ENCODE assay signal across 27 cellular contexts in the genomic region with DNA sequence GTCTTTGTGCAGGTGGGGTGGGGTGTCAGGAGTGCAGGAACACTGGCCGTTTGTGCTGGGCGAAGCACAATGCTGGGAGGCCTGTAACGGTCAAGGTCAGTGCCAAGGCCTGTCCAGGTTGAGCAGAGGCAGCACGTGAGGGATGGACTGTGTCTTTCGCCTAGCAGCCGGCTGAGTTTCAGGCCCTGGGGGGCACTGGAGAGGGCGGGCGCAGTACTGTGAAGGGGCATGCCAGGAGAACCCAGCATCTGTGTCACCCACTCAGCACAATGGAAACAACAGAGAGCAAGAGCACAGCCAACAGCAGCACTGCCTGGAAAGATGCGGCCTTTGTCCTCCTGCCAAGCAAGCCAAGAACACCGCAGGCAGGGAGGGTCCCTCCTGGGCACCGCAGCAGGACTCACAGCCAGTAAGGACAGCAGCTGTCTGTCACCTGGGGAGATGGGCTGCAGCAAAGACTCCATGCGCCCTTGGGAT. TPM values are rescaled to one million over a fixed set of nuclear protein-coding genes. Genes with fewer than 3 reads are reported as not detected.
A peak's percentile ranks its signal among the peaks of the same experiment; 100 is the strongest.
DNase-seq lines count a peak whose midpoint lies in the region; TF ChIP-seq lines count a peak whose summit lies in the region.
"Had no signal": no experiment of that assay in that cellular context is flagged by ENCODE, and none has a peak within 500 bp of the region (broad histone marks: within the 10 kb centered on the region; RNA-seq: fewer than 3 reads in every experiment).

No MANE protein-coding gene starts in this region.

- no peaks in the 10 kb centered on the region for H3K4me1 ChIP-seq in HEK293 (ENCODE audit: control insufficient read depth, insufficient read depth, low read length)
- no peaks in the 10 kb centered on the region for H3K4me1 ChIP-seq in adrenal gland (replicated peaks in 1 of 2)
- H3K4me1 ChIP-seq: ascending aorta, BLaER1 had no signal

- H3K27me3 ChIP-seq in adrenal gland, result no peaks in the 10 kb centered on the region
- H3K27me3 ChIP-seq: ascending aorta, BLaER1, left lung had no signal

- TF ChIP-seq POLR2A in adrenal gland (IDR thresholded peaks at IDR 0.05), result no peak

- no peak for TF ChIP-seq CTCF in HEK293 (tag by site-specific recombination; IDR thresholded peaks at IDR 0.05)
- TF ChIP-seq CTCF in adrenal gland (IDR thresholded peaks at IDR 0.05), result no peak
- no peak for TF ChIP-seq CTCF in HFFc6 (IDR thresholded peaks at IDR 0.05)

- peaks cover 3 to 60% of the 10 kb centered on the region in 2 experiments for H3K36me3 ChIP-seq in HEK293 (ENCODE audit: control insufficient read depth in 2 of 2, insufficient read depth in 1 of 2, low read length in 2 of 2)
- peaks cover 0 to 47% of the 10 kb centered on the region in 2 donors for H3K36me3 ChIP-seq in adrenal gland (replicated peaks in 1 of 2)

- no peaks in the 10 kb centered on the region for H3K9me3 Mint-ChIP-seq in HFFc6
- H3K9me3 Mint-ChIP-seq: activated CD4-positive, alpha-beta memory T cell treated with anti-CD3 and anti-CD28 coated beads for 36 hours; activated naive CD8-positive, alpha-beta T cell treated with anti-CD3 and anti-CD28 coated beads for 36 hours; activated T-helper 2 cell treated with anti-CD3 and anti-CD28 coated beads, Interferon-gamma antibody, Interleukin-2, Interleukin-4, amounts not matched to agents 10 μg/mL and 5 μg/mL and 100 μg/mL, durations not matched to agents 14 hours and 24 hours and 36 hours; effector memory CD8-positive, alpha-beta T cell; type B pancreatic cell had no signal

- no peaks in the 10 kb centered on the region for H3K9me3 ChIP-seq in HEK293 (ENCODE audit: control insufficient read depth, insufficient read depth, low read depth, low read length)
- no peaks in the 10 kb centered on the region for H3K9me3 ChIP-seq in adrenal gland (replicated peaks in 1 of 3)
- H3K9me3 ChIP-seq: ascending aorta, BLaER1, left lung had no signal

- H3K4me3 ChIP-seq in HEK293 (ENCODE audit: low read depth, low read length) (no peak overlapping the region), adrenal gland (no peak overlapping the region)
- H3K4me3 ChIP-seq: ascending aorta, BLaER1, coronary artery, left lung had no signal

- CTCF ChIA-PET in HEK293 (lab: Yijun Ruan, JAX), result no interaction called here

- no peak overlapping the region for H3K27ac Mint-ChIP-seq in HFFc6
- H3K27ac Mint-ChIP-seq: activated CD4-positive, alpha-beta memory T cell treated with anti-CD3 and anti-CD28 coated beads for 36 hours; activated T-helper 2 cell treated with anti-CD3 and anti-CD28 coated beads, Interferon-gamma antibody, Interleukin-2, Interleukin-4, amounts not matched to agents 10 μg/mL and 5 μg/mL and 100 μg/mL, durations not matched to agents 14 hours and 24 hours and 36 hours; effector memory CD8-positive, alpha-beta T cell had no signal

- 47 to 69% (median 61%) methylated on average over 2 to 12 of the region's 12 CpGs for WGBS in adrenal gland, 4 donors

- no peaks in the 10 kb centered on the region for H3K4me1 Mint-ChIP-seq in HFFc6 (ENCODE audit: low read depth)

- POLR2A ChIA-PET in HEK293 (lab: Yijun Ruan, JAX), result no interaction called here

- no peak overlapping the region for H3K4me3 Mint-ChIP-seq in HFFc6
- H3K4me3 Mint-ChIP-seq: activated CD4-positive, alpha-beta memory T cell treated with anti-CD3 and anti-CD28 coated beads for 36 hours; activated naive CD8-positive, alpha-beta T cell treated with anti-CD3 and anti-CD28 coated beads for 36 hours; effector memory CD8-positive, alpha-beta T cell; type B pancreatic cell had no signal

- H3K36me3 Mint-ChIP-seq in HFFc6 (ENCODE audit: low read depth), result peaks cover 22% of the 10 kb centered on the region

- H3K27ac ChIP-seq in HEK293 (ENCODE audit: extremely low read depth, low read depth, low read length) (no peak overlapping the region), adrenal gland (no peak overlapping the region)
- H3K27ac ChIP-seq: ascending aorta, BLaER1, coronary artery, left lung had no signal

- peak; percentile 53 for DNase-seq in COLO668 (lab: John Stamatoyannopoulos, UW; ENCODE audit: unreplicated experiment)
- peak in 4 of 7 donors; percentile 16 to 45 (median 18) for DNase-seq in adrenal gland
- peak; percentile 59 for DNase-seq in mesenteric fat pad (ENCODE audit: low spot score)
- DNase-seq in HFFc6, result no peak
- DNase-seq in middle frontal gyrus (ENCODE audit: extremely low spot score, low spot score), result no peak
- DNase-seq in 8988T, result no peak
- DNase-seq: activated CD4-positive, alpha-beta memory T cell treated with anti-CD3 and anti-CD28 coated beads for 36 hours; activated naive CD8-positive, alpha-beta T cell treated with anti-CD3 and anti-CD28 coated beads for 36 hours; effector memory CD8-positive, alpha-beta T cell; left lung; MV-4-11; NCI-H1694; NCI-H524 treated with DMSO at 0.1 percent for 48 hours; right cardiac atrium; SHP77; stimulated activated CD4-positive, alpha-beta T cell treated with anti-CD3 and anti-CD28 coated beads, Interleukin-2, amount 100 ng/mL, for 24 hours; T-helper 2 cell had no signal

- no peaks in the 10 kb centered on the region; the same call in 1 of the 2 replicates for H3K27me3 Mint-ChIP-seq in HFFc6 (ENCODE audit: insufficient read depth)
- H3K27me3 Mint-ChIP-seq: activated CD4-positive, alpha-beta memory T cell treated with anti-CD3 and anti-CD28 coated beads for 36 hours; activated naive CD8-positive, alpha-beta T cell treated with anti-CD3 and anti-CD28 coated beads for 36 hours; effector memory CD8-positive, alpha-beta T cell; type B pancreatic cell had no signal

- intact Hi-C loops in adrenal gland (cut with DNase I), result no loop called here

TF ChIP-seq in HEK293, 187 proteins besides CTCF, POLR2A, EP300 and RAD21:
- TF ChIP-seq, protein P1, sequence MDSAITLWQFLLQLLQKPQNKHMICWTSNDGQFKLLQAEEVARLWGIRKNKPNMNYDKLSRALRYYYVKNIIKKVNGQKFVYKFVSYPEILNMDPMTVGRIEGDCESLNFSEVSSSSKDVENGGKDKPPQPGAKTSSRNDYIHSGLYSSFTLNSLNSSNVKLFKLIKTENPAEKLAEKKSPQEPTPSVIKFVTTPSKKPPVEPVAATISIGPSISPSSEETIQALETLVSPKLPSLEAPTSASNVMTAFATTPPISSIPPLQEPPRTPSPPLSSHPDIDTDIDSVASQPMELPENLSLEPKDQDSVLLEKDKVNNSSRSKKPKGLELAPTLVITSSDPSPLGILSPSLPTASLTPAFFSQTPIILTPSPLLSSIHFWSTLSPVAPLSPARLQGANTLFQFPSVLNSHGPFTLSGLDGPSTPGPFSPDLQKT (IDR thresholded peaks at IDR 0.05; ENCODE audit: borderline replicate concordance, low read depth, low read length), result no peak
- TF ChIP-seq, protein P2, sequence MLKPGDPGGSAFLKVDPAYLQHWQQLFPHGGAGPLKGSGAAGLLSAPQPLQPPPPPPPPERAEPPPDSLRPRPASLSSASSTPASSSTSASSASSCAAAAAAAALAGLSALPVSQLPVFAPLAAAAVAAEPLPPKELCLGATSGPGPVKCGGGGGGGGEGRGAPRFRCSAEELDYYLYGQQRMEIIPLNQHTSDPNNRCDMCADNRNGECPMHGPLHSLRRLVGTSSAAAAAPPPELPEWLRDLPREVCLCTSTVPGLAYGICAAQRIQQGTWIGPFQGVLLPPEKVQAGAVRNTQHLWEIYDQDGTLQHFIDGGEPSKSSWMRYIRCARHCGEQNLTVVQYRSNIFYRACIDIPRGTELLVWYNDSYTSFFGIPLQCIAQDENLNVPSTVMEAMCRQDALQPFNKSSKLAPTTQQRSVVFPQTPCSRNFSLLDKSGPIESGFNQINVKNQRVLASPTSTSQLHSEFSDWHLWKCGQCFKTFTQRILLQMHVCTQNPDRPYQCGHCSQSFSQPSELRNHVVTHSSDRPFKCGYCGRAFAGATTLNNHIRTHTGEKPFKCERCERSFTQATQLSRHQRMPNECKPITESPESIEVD (tag by site-specific recombination; IDR thresholded peaks at IDR 0.05), result no peak
- TF ChIP-seq RBAK (tag by site-specific recombination; IDR thresholded peaks at IDR 0.05) (no peak), ZNF10 (tag by site-specific recombination; IDR thresholded peaks at IDR 0.05) (no peak), ZNF843 (tag by site-specific recombination; IDR thresholded peaks at IDR 0.05) (no peak), ZIC2 (tag by site-specific recombination; IDR thresholded peaks at IDR 0.05) (peak; percentile 35; the same call in 1 of the 2 replicates), ZNF48 (tag by site-specific recombination; IDR thresholded peaks at IDR 0.05) (no peak), ZNF366 (tag by site-specific recombination; conservative IDR thresholded peaks at IDR 0.05) (no peak)
TF ChIP-seq in HEK293: peak in this region for 1.

RNA-seq across cellular contexts. Expression of gene SLC25A47, which starts 25.2 kb away (rescaled TPM):
- total RNA-seq in adrenal gland (under 1 TPM in 1 of 8 donors, not detected in 7; 0.14 TPM), mesenteric fat pad (not detected)
- under 1 TPM in 1 of 3 donors, not detected in 2; 0.07 TPM for polyA plus RNA-seq in adrenal gland
- not detected for total RNA-seq in HFFc6 (2021; fragmentation: NEBNext Ultra II Directional; extraction: Animal tissue kit (Norgen Biotek cat#: 25700))
- total RNA-seq: activated CD4-positive, alpha-beta memory T cell treated with anti-CD3 and anti-CD28 coated beads for 36 hours; activated naive CD8-positive, alpha-beta T cell treated with anti-CD3 and anti-CD28 coated beads for 36 hours; activated T-helper 2 cell treated with anti-CD3 and anti-CD28 coated beads, Interferon-gamma antibody, Interleukin-2, Interleukin-4, amounts not matched to agents 10 μg/mL and 5 μg/mL and 100 μg/mL, durations not matched to agents 14 hours and 24 hours and 36 hours; ascending aorta; cardiac septum; epithelial cell of proximal tubule; G401; H4; left lung; right cardiac atrium had no signal
- polyA plus RNA-seq: right cardiac atrium had no signal

RNA-seq across cellular contexts. Expression of gene WDR25, which starts 28.0 kb away (rescaled TPM):
- total RNA-seq in adrenal gland (10 to 100 TPM in 7 of 8 donors, 1 to 10 TPM in 1; 6.1 to 18.7 (median 13.0) TPM), mesenteric fat pad (8.7 TPM)
- polyA plus RNA-seq in adrenal gland, result 10 to 100 TPM in 2 of 3 donors, 1 to 10 TPM in 1; 7.4 to 12.7 (median 10.5) TPM
- total RNA-seq in HFFc6 (2021; fragmentation: NEBNext Ultra II Directional; extraction: Animal tissue kit (Norgen Biotek cat#: 25700)), result 10 to 100 TPM in 5 of 6 experiments, 1 to 10 TPM in 1; 9.2 to 12.0 (median 10.4) TPM

RNA-seq across cellular contexts. Expression of gene SLC25A29, which starts 42.0 kb away (rescaled TPM):
- 100 to 1,000 TPM in 2 of 8 donors, 10 to 100 TPM in 6; 34.4 to 118 (median 88.4) TPM for total RNA-seq in adrenal gland
- 100 to 1,000 TPM in 2 of 3 donors, 1 to 10 TPM in 1; 9.0 to 277 (median 150) TPM for polyA plus RNA-seq in adrenal gland
- total RNA-seq in mesenteric fat pad, result 20.0 TPM
- total RNA-seq in HFFc6 (2021; fragmentation: NEBNext Ultra II Directional; extraction: Animal tissue kit (Norgen Biotek cat#: 25700)), result 1 to 10 TPM; 6.5 to 8.6 (median 7.7) TPM

Comparison
In these comparisons a context has a peak if more than half of its experiments do, and no peak if none do; other contexts are left out.
1. DNase-seq: peak in COLO668 (single experiment), adrenal gland (4 of 7) and mesenteric fat pad (single experiment); none in HFFc6 (single experiment), middle frontal gyrus (single experiment) and 8988T (single experiment).